16 cellular contexts compared by ENCODE assay signal in genomic region chr14:99360774-99361595, GRCh38.
A peak's percentile ranks its signal among the peaks of the same experiment; 100 is the strongest.
DNase-seq lines count a peak whose midpoint lies in the region; ATAC-seq, FAIRE-seq and TF ChIP-seq lines count a peak whose summit lies in the region.
"Had no signal": no experiment of that assay in that cellular context is flagged by ENCODE, and none has a peak within 500 bp of the region (broad histone marks: within the 10 kb centered on the region; RNA-seq: fewer than 3 reads in every experiment).

No MANE protein-coding gene starts in this region.

- H3K4me2 ChIP-seq in MM.1S (ENCODE audit: low read depth, low read length) = no peak overlapping the region
- no peak overlapping the region for H3K4me2 ChIP-seq in smooth muscle cell

- H3K36me3 ChIP-seq in NT2/D1 (ENCODE audit: insufficient read depth, insufficient read length, low read length) (no peaks in the 10 kb centered on the region), MM.1S (replicated peaks; ENCODE audit: insufficient read depth, low read length) (no peaks in the 10 kb centered on the region), smooth muscle cell (ENCODE audit: low read depth) (no peaks in the 10 kb centered on the region)
- H3K36me3 ChIP-seq: esophagus squamous epithelium had no signal

- H3K9ac ChIP-seq in NT2/D1 (ENCODE audit: insufficient read length, low read depth) = peak overlapping the region; percentile 21
- H3K9ac ChIP-seq in MM.1S (ENCODE audit: low read length) = no peak overlapping the region
- no peak overlapping the region for H3K9ac ChIP-seq in smooth muscle cell (ENCODE audit: low read depth)

- intact Hi-C loops in Right ventricle myocardium inferior (cut with DNase I) = no loop called here

- 95% methylated on average over 24 of the region's 24 CpGs for WGBS in smooth muscle cell (ENCODE audit: low lambda C conversion rate)

- TF ChIP-seq CTCF in foreskin keratinocyte (conservative IDR thresholded peaks at IDR 0.05) (no peak), D721Med (IDR thresholded peaks at IDR 0.05; ENCODE audit: insufficient read depth, missing control alignments) (no peak), MM.1S (IDR thresholded peaks at IDR 0.05; ENCODE audit: low read length) (no peak), smooth muscle cell (IDR thresholded peaks at IDR 0.05; ENCODE audit: borderline replicate concordance, insufficient read depth, poor library complexity, severe bottlenecking) (no peak)

- H3K79me2 ChIP-seq in MM.1S (ENCODE audit: low read length) (no peaks in the 10 kb centered on the region), smooth muscle cell (ENCODE audit: low read depth) (no peaks in the 10 kb centered on the region)

- H4K20me1 ChIP-seq in MM.1S (ENCODE audit: insufficient read depth, low read length) (no peaks in the 10 kb centered on the region), smooth muscle cell (ENCODE audit: low read depth) (no peaks in the 10 kb centered on the region)

- DNase-seq in stimulated activated CD4-positive, alpha-beta T cell treated with anti-CD3 and anti-CD28 coated beads, Interleukin-1b, Interleukin-23, amount 100 ng/mL, for 48 hours = peak; percentile 13
- no peak for DNase-seq in stimulated activated CD4-positive, alpha-beta T cell treated with anti-CD3 and anti-CD28 coated beads, Interleukin-4, amount 100 ng/mL, for 4 hours
- DNase-seq in NT2/D1 (ENCODE audit: low read depth, low spot score) (no peak), foreskin keratinocyte (no peak), D721Med (ENCODE audit: insufficient read length, low spot score) (no peak), MM.1S (no peak), Right ventricle myocardium inferior (ENCODE audit: missing footprints) (no peak), smooth muscle cell (lab: John Stamatoyannopoulos, UW; ENCODE audit: unreplicated experiment) (no peak)
- DNase-seq: activated T-cell treated with anti-CD3 and anti-CD28 coated beads for 4 hours, Calu3, esophagus squamous epithelium, GOT3, NCI-H1048, NCI-H2107, NCI-H526 treated with DMSO at 0.1 percent for 48 hours, RPMI8226 had no signal

- ATAC-seq in foreskin keratinocyte (peak; percentile 34), Right ventricle myocardium inferior (no peak)

- no peak overlapping the region for H3K4me3 ChIP-seq in NT2/D1 (ENCODE audit: insufficient read length, low read depth)
- no peak overlapping the region for H3K4me3 ChIP-seq in MM.1S (ENCODE audit: low read length)
- no peak overlapping the region for H3K4me3 ChIP-seq in smooth muscle cell
- H3K4me3 ChIP-seq: esophagus squamous epithelium had no signal

- no peak for FAIRE-seq in D721Med (lab: Jason Lieb, UNC)

- H3K4me1 ChIP-seq in NT2/D1 (ENCODE audit: insufficient read depth, insufficient read length) (peaks cover 10% of the 10 kb centered on the region), foreskin keratinocyte (no peaks in the 10 kb centered on the region), MM.1S (ENCODE audit: low read length) (no peaks in the 10 kb centered on the region), smooth muscle cell (ENCODE audit: low read depth) (no peaks in the 10 kb centered on the region)
- H3K4me1 ChIP-seq: esophagus squamous epithelium had no signal

- H3K9me3 ChIP-seq in NT2/D1 (ENCODE audit: insufficient read depth, low read length) (no peaks in the 10 kb centered on the region), MM.1S (replicated peaks; ENCODE audit: insufficient read depth, low read length) (no peaks in the 10 kb centered on the region), smooth muscle cell (replicated peaks; ENCODE audit: low read depth) (no peaks in the 10 kb centered on the region)
- H3K9me3 ChIP-seq: esophagus squamous epithelium had no signal

- H3K27ac ChIP-seq in foreskin keratinocyte (no peak overlapping the region), MM.1S (ENCODE audit: low read length) (no peak overlapping the region), smooth muscle cell (ENCODE audit: low read depth) (no peak overlapping the region)
- H3K27ac ChIP-seq: esophagus squamous epithelium had no signal

- no peaks in the 10 kb centered on the region for H3K9me2 ChIP-seq in MM.1S (replicated peaks; ENCODE audit: insufficient read depth, low read length)

- H3K27me3 ChIP-seq in NT2/D1 (ENCODE audit: insufficient read depth, insufficient read length) = no peaks in the 10 kb centered on the region
- H3K27me3 ChIP-seq in foreskin keratinocyte = no peaks in the 10 kb centered on the region
- no peaks in the 10 kb centered on the region for H3K27me3 ChIP-seq in MM.1S (replicated peaks; ENCODE audit: insufficient read depth, low read length)
- no peaks in the 10 kb centered on the region for H3K27me3 ChIP-seq in smooth muscle cell (ENCODE audit: low read depth)

- H2AFZ ChIP-seq in MM.1S (ENCODE audit: low read length) (no peak overlapping the region), smooth muscle cell (ENCODE audit: low read depth) (no peak overlapping the region)

- H3F3A ChIP-seq in MM.1S (ENCODE audit: insufficient read depth, low read length) (no peaks in the 10 kb centered on the region), smooth muscle cell (ENCODE audit: low read depth) (no peaks in the 10 kb centered on the region)
